1 cellular context compared by ENCODE assay signal in the genomic region with DNA sequence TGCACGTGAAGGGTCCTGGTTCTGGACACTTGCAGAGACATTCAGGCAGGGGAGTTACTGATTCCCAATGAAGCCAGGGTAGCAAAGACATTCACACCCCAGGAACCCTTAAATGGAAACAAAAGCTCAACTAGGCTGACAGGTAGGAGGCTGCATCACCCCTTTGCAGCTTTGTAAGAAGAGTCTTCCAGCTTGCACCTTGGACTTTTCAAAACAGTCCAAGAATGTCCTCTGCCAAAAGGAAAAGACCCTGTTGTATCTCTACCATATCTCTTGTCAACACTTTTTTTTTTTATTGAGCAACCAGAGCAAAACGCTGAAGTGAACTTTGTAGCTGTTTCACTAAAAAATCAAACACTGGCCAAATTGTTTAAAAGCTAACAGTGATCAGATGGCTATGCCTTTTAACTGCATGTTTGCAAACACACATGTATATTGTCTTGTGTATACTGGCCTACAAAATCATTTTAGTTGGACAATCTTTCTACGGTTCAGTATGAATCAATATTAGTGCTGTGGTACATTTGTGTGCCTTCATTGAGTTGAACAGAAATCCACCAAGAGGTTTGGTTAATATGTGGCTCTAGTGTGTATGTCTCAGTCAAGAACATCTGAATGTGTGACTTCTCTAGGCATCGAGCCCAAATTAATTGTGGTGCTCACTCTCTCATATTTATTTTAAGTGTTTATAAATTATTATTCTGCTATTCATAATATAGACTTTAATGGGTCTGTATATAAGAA.
TF ChIP-seq lines count a peak whose summit lies in the region.

No MANE protein-coding gene starts in this region.

TF ChIP-seq in HepG2, 621 proteins besides CTCF, POLR2A, EP300 and RAD21 (continued from another document and continues in another):
- TF ChIP-seq TCF7 (IDR thresholded peaks at IDR 0.05; ENCODE audit: low read depth) (peak; percentile 84), ZNF83 (CRISPR knock-in tag; IDR thresholded peaks at IDR 0.05; ENCODE audit: borderline replicate concordance) (no peak), CHCHD3 (CRISPR knock-in tag; IDR thresholded peaks at IDR 0.05) (no peak), CBX1 (IDR thresholded peaks at IDR 0.05; ENCODE audit: low read depth) (no peak), CHD2 (IDR thresholded peaks at IDR 0.05; ENCODE audit: low read depth, low read length) (no peak), ESRRA (CRISPR knock-in tag; IDR thresholded peaks at IDR 0.05; ENCODE audit: low read depth) (peak; percentile 49; the same call in 1 of the 2 replicates), AGO2 (optimal IDR thresholded peaks at IDR 0.05; ENCODE audit: low read depth, low read length) (no peak), KMT2A (CRISPR knock-in tag; IDR thresholded peaks at IDR 0.05) (0 out of 2 replicates have a peak, but pooled peaks have one; percentile 40), TEAD3 (CRISPR knock-in tag; optimal IDR thresholded peaks at IDR 0.05; ENCODE audit: borderline replicate concordance) (peak; percentile 71), NFYC (CRISPR knock-in tag; IDR thresholded peaks at IDR 0.05) (no peak), ZNF562 (CRISPR knock-in tag; IDR thresholded peaks at IDR 0.05; ENCODE audit: borderline replicate concordance) (no peak), GLI4 (CRISPR knock-in tag; IDR thresholded peaks at IDR 0.05; ENCODE audit: borderline replicate concordance) (no peak), GTF3A (CRISPR knock-in tag; conservative IDR thresholded peaks at IDR 0.05) (no peak), ZNF124 (CRISPR knock-in tag; IDR thresholded peaks at IDR 0.05) (peak; percentile 45; the same call in 1 of the 2 replicates), POGZ (CRISPR knock-in tag; IDR thresholded peaks at IDR 0.05) (peak; percentile 65), ZNF777 (CRISPR knock-in tag; IDR thresholded peaks at IDR 0.05) (no peak), SOX13 (IDR thresholded peaks at IDR 0.05) (peak; percentile 52; the same call in 1 of the 2 replicates), SOX13 (CRISPR knock-in tag; conservative IDR thresholded peaks at IDR 0.05 in 1 of 2, IDR thresholded peaks at IDR 0.05 in 1 of 2) (peak in 1 of 2 experiments; percentile 94; a peak in 2 of 4 replicates), ZNF841 (CRISPR knock-in tag; IDR thresholded peaks at IDR 0.05; ENCODE audit: borderline replicate concordance) (0 out of 2 replicates have a peak, but pooled peaks have one; percentile 38), ZNF549 (CRISPR knock-in tag; IDR thresholded peaks at IDR 0.05) (no peak), ZNF678 (CRISPR knock-in tag; IDR thresholded peaks at IDR 0.05) (no peak), XRCC5 (optimal IDR thresholded peaks at IDR 0.05; ENCODE audit: low read length) (no peak), ZNF558 (CRISPR knock-in tag; IDR thresholded peaks at IDR 0.05; ENCODE audit: borderline replicate concordance) (0 out of 2 replicates have a peak, but pooled peaks have one; percentile 57), REL (CRISPR knock-in tag; conservative IDR thresholded peaks at IDR 0.05) (no peak), ZNF230 (CRISPR knock-in tag; IDR thresholded peaks at IDR 0.05) (no peak), ZNF343 (CRISPR knock-in tag; IDR thresholded peaks at IDR 0.05) (no peak), KDM5B (CRISPR knock-in tag; IDR thresholded peaks at IDR 0.05; ENCODE audit: borderline replicate concordance) (no peak), ZNF790 (CRISPR knock-in tag; IDR thresholded peaks at IDR 0.05; ENCODE audit: borderline replicate concordance) (no peak), HOXA9 (CRISPR knock-in tag; IDR thresholded peaks at IDR 0.05; ENCODE audit: borderline replicate concordance) (no peak), TBL1XR1 (IDR thresholded peaks at IDR 0.05; ENCODE audit: borderline replicate concordance, low read length, partially characterized antibody) (no peak), PITX1 (CRISPR knock-in tag; IDR thresholded peaks at IDR 0.05) (peak; percentile 74), DPF2 (CRISPR knock-in tag; IDR thresholded peaks at IDR 0.05; ENCODE audit: borderline replicate concordance, low read depth) (peak; percentile 90), ZNF441 (CRISPR knock-in tag; IDR thresholded peaks at IDR 0.05; ENCODE audit: borderline replicate concordance) (no peak), REXO4 (CRISPR knock-in tag; IDR thresholded peaks at IDR 0.05; ENCODE audit: borderline replicate concordance) (no peak), ZNF331 (CRISPR knock-in tag; IDR thresholded peaks at IDR 0.05) (peak; percentile 49; the same call in 1 of the 2 replicates), GATAD1 (CRISPR knock-in tag; IDR thresholded peaks at IDR 0.05) (no peak), ZNF543 (CRISPR knock-in tag; IDR thresholded peaks at IDR 0.05) (0 out of 2 replicates have a peak, but pooled peaks have one; percentile 50), RFXAP (CRISPR knock-in tag; IDR thresholded peaks at IDR 0.05; ENCODE audit: borderline replicate concordance) (peak; percentile 48; the same call in 1 of the 2 replicates), HIVEP1 (CRISPR knock-in tag; IDR thresholded peaks at IDR 0.05) (no peak), MEIS1 (CRISPR knock-in tag; IDR thresholded peaks at IDR 0.05; ENCODE audit: borderline replicate concordance) (0 out of 2 replicates have a peak, but pooled peaks have one; percentile 1), REPIN1 (CRISPR knock-in tag; IDR thresholded peaks at IDR 0.05; ENCODE audit: borderline replicate concordance, low read depth) (peak; percentile 52), ZNF607 (CRISPR knock-in tag; IDR thresholded peaks at IDR 0.05; ENCODE audit: borderline replicate concordance) (no peak)
- TF ChIP-seq, protein P1, sequence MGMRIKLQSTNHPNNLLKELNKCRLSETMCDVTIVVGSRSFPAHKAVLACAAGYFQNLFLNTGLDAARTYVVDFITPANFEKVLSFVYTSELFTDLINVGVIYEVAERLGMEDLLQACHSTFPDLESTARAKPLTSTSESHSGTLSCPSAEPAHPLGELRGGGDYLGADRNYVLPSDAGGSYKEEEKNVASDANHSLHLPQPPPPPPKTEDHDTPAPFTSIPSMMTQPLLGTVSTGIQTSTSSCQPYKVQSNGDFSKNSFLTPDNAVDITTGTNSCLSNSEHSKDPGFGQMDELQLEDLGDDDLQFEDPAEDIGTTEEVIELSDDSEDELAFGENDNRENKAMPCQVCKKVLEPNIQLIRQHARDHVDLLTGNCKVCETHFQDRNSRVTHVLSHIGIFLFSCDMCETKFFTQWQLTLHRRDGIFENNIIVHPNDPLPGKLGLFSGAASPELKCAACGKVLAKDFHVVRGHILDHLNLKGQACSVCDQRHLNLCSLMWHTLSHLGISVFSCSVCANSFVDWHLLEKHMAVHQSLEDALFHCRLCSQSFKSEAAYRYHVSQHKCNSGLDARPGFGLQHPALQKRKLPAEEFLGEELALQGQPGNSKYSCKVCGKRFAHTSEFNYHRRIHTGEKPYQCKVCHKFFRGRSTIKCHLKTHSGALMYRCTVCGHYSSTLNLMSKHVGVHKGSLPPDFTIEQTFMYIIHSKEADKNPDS (CRISPR knock-in tag; IDR thresholded peaks at IDR 0.05) = 0 out of 2 replicates have a peak, but pooled peaks have one; percentile 30
- TF ChIP-seq, protein P2, sequence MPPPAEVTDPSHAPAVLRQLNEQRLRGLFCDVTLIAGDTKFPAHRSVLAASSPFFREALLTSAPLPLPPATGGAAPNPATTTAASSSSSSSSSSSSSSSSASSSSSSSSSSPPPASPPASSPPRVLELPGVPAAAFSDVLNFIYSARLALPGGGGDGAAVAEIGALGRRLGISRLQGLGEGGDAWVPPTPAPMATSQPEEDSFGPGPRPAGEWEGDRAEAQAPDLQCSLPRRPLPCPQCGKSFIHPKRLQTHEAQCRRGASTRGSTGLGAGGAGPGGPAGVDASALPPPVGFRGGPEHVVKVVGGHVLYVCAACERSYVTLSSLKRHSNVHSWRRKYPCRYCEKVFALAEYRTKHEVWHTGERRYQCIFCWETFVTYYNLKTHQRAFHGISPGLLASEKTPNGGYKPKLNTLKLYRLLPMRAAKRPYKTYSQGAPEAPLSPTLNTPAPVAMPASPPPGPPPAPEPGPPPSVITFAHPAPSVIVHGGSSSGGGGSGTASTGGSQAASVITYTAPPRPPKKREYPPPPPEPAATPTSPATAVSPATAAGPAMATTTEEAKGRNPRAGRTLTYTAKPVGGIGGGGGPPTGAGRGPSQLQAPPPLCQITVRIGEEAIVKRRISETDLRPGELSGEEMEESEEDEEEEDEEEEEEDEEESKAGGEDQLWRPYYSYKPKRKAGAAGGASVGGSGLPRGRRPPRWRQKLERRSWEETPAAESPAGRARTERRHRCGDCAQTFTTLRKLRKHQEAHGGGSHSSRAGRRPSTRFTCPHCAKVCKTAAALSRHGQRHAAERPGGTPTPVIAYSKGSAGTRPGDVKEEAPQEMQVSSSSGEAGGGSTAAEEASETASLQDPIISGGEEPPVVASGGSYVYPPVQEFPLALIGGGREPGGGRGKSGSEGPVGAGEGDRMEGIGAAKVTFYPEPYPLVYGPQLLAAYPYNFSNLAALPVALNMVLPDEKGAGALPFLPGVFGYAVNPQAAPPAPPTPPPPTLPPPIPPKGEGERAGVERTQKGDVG (CRISPR knock-in tag; IDR thresholded peaks at IDR 0.05; ENCODE audit: borderline replicate concordance) = no peak
- TF ChIP-seq, protein P3, sequence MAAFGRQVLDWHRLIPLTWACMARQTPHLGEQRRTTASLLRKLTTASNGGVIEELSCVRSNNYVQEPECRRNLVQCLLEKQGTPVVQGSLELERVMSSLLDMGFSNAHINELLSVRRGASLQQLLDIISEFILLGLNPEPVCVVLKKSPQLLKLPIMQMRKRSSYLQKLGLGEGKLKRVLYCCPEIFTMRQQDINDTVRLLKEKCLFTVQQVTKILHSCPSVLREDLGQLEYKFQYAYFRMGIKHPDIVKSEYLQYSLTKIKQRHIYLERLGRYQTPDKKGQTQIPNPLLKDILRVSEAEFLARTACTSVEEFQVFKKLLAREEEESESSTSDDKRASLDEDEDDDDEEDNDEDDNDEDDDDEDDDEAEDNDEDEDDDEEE (CRISPR knock-in tag; IDR thresholded peaks at IDR 0.05) = no peak
- TF ChIP-seq, protein P4, sequence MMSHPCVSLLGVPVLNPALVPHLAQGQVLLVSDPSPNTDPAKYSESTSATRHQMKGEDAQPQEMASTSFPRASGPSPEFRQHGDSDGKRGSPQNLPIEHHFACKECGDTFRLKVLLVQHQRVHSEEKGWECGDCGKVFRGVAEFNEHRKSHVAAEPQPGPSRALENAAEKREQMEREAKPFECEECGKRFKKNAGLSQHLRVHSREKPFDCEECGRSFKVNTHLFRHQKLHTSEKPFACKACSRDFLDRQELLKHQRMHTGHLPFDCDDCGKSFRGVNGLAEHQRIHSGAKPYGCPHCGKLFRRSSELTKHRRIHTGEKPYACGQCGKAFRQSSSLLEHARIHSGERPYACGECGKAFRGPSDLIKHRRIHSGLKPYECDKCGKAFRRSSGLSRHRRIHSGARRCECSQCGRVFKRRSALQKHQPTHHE (CRISPR knock-in tag; IDR thresholded peaks at IDR 0.05; ENCODE audit: borderline replicate concordance) = no peak
- TF ChIP-seq, protein P5, sequence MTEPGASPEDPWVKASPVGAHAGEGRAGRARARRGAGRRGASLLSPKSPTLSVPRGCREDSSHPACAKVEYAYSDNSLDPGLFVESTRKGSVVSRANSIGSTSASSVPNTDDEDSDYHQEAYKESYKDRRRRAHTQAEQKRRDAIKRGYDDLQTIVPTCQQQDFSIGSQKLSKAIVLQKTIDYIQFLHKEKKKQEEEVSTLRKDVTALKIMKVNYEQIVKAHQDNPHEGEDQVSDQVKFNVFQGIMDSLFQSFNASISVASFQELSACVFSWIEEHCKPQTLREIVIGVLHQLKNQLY (CRISPR knock-in tag; IDR thresholded peaks at IDR 0.05) = peak; percentile 56; the same call in 1 of the 2 replicates
- TF ChIP-seq, protein P6, sequence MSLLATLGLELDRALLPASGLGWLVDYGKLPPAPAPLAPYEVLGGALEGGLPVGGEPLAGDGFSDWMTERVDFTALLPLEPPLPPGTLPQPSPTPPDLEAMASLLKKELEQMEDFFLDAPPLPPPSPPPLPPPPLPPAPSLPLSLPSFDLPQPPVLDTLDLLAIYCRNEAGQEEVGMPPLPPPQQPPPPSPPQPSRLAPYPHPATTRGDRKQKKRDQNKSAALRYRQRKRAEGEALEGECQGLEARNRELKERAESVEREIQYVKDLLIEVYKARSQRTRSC (CRISPR knock-in tag; IDR thresholded peaks at IDR 0.05; ENCODE audit: low read depth) = no peak
- TF ChIP-seq, protein P7, sequence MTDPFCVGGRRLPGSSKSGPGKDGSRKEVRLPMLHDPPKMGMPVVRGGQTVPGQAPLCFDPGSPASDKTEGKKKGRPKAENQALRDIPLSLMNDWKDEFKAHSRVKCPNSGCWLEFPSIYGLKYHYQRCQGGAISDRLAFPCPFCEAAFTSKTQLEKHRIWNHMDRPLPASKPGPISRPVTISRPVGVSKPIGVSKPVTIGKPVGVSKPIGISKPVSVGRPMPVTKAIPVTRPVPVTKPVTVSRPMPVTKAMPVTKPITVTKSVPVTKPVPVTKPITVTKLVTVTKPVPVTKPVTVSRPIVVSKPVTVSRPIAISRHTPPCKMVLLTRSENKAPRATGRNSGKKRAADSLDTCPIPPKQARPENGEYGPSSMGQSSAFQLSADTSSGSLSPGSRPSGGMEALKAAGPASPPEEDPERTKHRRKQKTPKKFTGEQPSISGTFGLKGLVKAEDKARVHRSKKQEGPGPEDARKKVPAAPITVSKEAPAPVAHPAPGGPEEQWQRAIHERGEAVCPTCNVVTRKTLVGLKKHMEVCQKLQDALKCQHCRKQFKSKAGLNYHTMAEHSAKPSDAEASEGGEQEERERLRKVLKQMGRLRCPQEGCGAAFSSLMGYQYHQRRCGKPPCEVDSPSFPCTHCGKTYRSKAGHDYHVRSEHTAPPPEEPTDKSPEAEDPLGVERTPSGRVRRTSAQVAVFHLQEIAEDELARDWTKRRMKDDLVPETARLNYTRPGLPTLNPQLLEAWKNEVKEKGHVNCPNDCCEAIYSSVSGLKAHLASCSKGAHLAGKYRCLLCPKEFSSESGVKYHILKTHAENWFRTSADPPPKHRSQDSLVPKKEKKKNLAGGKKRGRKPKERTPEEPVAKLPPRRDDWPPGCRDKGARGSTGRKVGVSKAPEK (CRISPR knock-in tag; IDR thresholded peaks at IDR 0.05; ENCODE audit: borderline replicate concordance) = no peak
- TF ChIP-seq, protein P8, sequence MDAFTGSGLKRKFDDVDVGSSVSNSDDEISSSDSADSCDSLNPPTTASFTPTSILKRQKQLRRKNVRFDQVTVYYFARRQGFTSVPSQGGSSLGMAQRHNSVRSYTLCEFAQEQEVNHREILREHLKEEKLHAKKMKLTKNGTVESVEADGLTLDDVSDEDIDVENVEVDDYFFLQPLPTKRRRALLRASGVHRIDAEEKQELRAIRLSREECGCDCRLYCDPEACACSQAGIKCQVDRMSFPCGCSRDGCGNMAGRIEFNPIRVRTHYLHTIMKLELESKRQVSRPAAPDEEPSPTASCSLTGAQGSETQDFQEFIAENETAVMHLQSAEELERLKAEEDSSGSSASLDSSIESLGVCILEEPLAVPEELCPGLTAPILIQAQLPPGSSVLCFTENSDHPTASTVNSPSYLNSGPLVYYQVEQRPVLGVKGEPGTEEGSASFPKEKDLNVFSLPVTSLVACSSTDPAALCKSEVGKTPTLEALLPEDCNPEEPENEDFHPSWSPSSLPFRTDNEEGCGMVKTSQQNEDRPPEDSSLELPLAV (CRISPR knock-in tag; conservative IDR thresholded peaks at IDR 0.05; ENCODE audit: low read depth) = no peak
- TF ChIP-seq, protein P9, sequence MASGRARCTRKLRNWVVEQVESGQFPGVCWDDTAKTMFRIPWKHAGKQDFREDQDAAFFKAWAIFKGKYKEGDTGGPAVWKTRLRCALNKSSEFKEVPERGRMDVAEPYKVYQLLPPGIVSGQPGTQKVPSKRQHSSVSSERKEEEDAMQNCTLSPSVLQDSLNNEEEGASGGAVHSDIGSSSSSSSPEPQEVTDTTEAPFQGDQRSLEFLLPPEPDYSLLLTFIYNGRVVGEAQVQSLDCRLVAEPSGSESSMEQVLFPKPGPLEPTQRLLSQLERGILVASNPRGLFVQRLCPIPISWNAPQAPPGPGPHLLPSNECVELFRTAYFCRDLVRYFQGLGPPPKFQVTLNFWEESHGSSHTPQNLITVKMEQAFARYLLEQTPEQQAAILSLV (CRISPR knock-in tag; IDR thresholded peaks at IDR 0.05; ENCODE audit: borderline replicate concordance) = no peak
